Comparison of ENCODE assay signal across 14 cellular contexts in the genomic region with DNA sequence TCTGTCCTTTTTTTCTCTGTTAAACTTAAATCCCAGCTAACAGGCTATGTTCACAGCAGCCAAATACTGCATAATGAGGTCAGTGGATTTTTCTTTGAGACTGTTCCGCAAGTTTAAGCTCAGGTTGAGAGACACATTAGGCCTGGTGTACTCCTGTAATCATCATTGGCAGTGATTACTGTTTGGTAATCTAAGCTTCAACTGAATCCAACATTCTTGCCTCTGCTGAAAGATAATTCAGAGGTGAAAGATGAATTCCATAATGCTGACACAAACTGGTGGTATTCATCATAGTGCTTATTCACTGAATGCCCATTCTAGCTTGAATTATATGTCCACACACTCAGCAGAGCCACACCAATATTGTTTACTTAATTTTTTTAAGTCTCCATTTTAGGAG.
DNase-seq lines count a peak whose midpoint lies in the region; FAIRE-seq and TF ChIP-seq lines count a peak whose summit lies in the region.
"Had no signal": no experiment of that assay in that cellular context is flagged by ENCODE, and none has a peak within 500 bp of the region (broad histone marks: within the 10 kb centered on the region; RNA-seq: fewer than 3 reads in every experiment).

No MANE protein-coding gene starts in this region.

- peak; percentile 47 for FAIRE-seq in islet of Langerhans (lab: Jason Lieb, UNC)
- FAIRE-seq: small intestine had no signal

- intact Hi-C loops in mammary epithelial cell (cut with micrococcal nuclease) = loop anchor here (10.0 kb wide), 1 partner anchor 991 kb away; no protein-coding TSS in a partner anchor

- peak; percentile 50 for DNase-seq in A172 (ENCODE audit: low spot score)
- DNase-seq in mammary epithelial cell = peak; percentile 88
- no peak for DNase-seq in activated CD4-positive, CD25-positive, alpha-beta regulatory T cell (lab: John Stamatoyannopoulos, UW)
- DNase-seq in 8988T = no peak
- DNase-seq in Karpas-422 = no peak
- no peak for DNase-seq in CD8-positive, alpha-beta memory T cell
- DNase-seq: activated CD4-positive, alpha-beta T cell treated with anti-CD3 and anti-CD28 coated beads, Interleukin-2, amount 10 ng/mL, durations not matched to agents 7 days and 5 days; activated naive CD4-positive, alpha-beta T cell treated with anti-CD3 and anti-CD28 coated beads, Interleukin-2, amount 10 ng/mL, durations not matched to agents 7 days and 5 days; lower lobe of right lung; NCI-H187 treated with DMSO at 0.1 percent for 48 hours; SHP77 treated with DMSO at 0.1 percent for 48 hours; small intestine had no signal

- H3K27ac ChIP-seq in mammary epithelial cell (ENCODE audit: insufficient read depth, low read depth, low read length) (peak overlapping the region; percentile 67), Karpas-422 (ENCODE audit: low read length) (no peak overlapping the region)
- H3K27ac ChIP-seq in CD8-positive, alpha-beta memory T cell (ENCODE audit: low read depth, low read length) = no peak overlapping the region
- H3K27ac ChIP-seq: lower lobe of right lung had no signal

- H3K27me3 Mint-ChIP-seq in CD8-positive, alpha-beta memory T cell = no peaks in the 10 kb centered on the region
- H3K27me3 Mint-ChIP-seq: activated CD4-positive, alpha-beta T cell treated with anti-CD3 and anti-CD28 coated beads, Interleukin-2, amount 10 ng/mL, durations not matched to agents 7 days and 5 days; activated naive CD4-positive, alpha-beta T cell treated with anti-CD3 and anti-CD28 coated beads, Interleukin-2, amount 10 ng/mL, durations not matched to agents 7 days and 5 days had no signal

- no peaks in the 10 kb centered on the region for H3K9me2 ChIP-seq in Karpas-422 (replicated peaks; ENCODE audit: insufficient read depth, low read length)

- TF ChIP-seq RAD21 in Ishikawa (IDR thresholded peaks at IDR 0.05; ENCODE audit: low read depth) = no peak

- no peak for TF ChIP-seq CTCF in mammary epithelial cell (conservative IDR thresholded peaks at IDR 0.05 in 1 of 2, IDR thresholded peaks at IDR 0.05 in 1 of 2; ENCODE audit: extremely low read depth in 1 of 2, insufficient read depth in 1 of 2, low read depth in 1 of 2, low read length in 2 of 2)

- POLR2A ChIA-PET in CD8-positive, alpha-beta memory T cell (lab: Charles Lee) = no interaction called here

- no peaks in the 10 kb centered on the region for H3K36me3 Mint-ChIP-seq in CD8-positive, alpha-beta memory T cell
- H3K36me3 Mint-ChIP-seq: activated naive CD4-positive, alpha-beta T cell treated with anti-CD3 and anti-CD28 coated beads, Interleukin-2, amount 10 ng/mL, durations not matched to agents 7 days and 5 days had no signal

- H2AFZ ChIP-seq in mammary epithelial cell (ENCODE audit: low read depth, low read length) (no peak overlapping the region), Karpas-422 (ENCODE audit: low read length) (no peak overlapping the region)

- CTCF ChIA-PET in mammary epithelial cell (lab: Charles Lee; ENCODE audit: low non-redundant PET) = interaction anchor here (0.6 kb wide), 3 partner anchors 25 to 930 kb away, joined by 3 to 4 read pairs (median 4); no protein-coding TSS in a partner anchor
- CTCF ChIA-PET in CD8-positive, alpha-beta memory T cell (lab: Charles Lee) = no interaction called here

- H3K4me3 ChIP-seq in mammary epithelial cell (replicated peaks in 1 of 3; ENCODE audit: insufficient read depth in 1 of 3, low read depth in 2 of 3, low read length in 3 of 3) (no peak overlapping the region), Karpas-422 (ENCODE audit: low read length) (no peak overlapping the region)
- H3K4me3 ChIP-seq in CD8-positive, alpha-beta memory T cell (ENCODE audit: low read length) = no peak overlapping the region
- H3K4me3 ChIP-seq: lower lobe of right lung had no signal

- H3K4me1 ChIP-seq in mammary epithelial cell (ENCODE audit: insufficient read depth, low read length) = peaks cover 52% of the 10 kb centered on the region
- H3K4me1 ChIP-seq in Karpas-422 (ENCODE audit: low read length) = no peaks in the 10 kb centered on the region
- H3K4me1 ChIP-seq in CD8-positive, alpha-beta memory T cell (ENCODE audit: insufficient read depth, low read length) = no peaks in the 10 kb centered on the region

- H3K27ac Mint-ChIP-seq in CD8-positive, alpha-beta memory T cell = no peak overlapping the region
- H3K27ac Mint-ChIP-seq: activated CD4-positive, alpha-beta T cell treated with anti-CD3 and anti-CD28 coated beads, Interleukin-2, amount 10 ng/mL, durations not matched to agents 7 days and 5 days; activated naive CD4-positive, alpha-beta T cell treated with anti-CD3 and anti-CD28 coated beads, Interleukin-2, amount 10 ng/mL, durations not matched to agents 7 days and 5 days had no signal

- TF ChIP-seq EP300 in Ishikawa (IDR thresholded peaks at IDR 0.05; ENCODE audit: borderline replicate concordance) = no peak

- H3K4me2 ChIP-seq in mammary epithelial cell (ENCODE audit: insufficient read depth, low read depth, low read length) (peak overlapping the region; percentile 59), Karpas-422 (ENCODE audit: low read depth, low read length, poor library complexity, severe bottlenecking) (no peak overlapping the region)

- no TSS peak for BruUV-seq in mammary epithelial cell (replicated peaks; lab: Mats Ljungman, UMichigan)

- H3K4me3 Mint-ChIP-seq in CD8-positive, alpha-beta memory T cell = no peak overlapping the region
- H3K4me3 Mint-ChIP-seq: activated CD4-positive, alpha-beta T cell treated with anti-CD3 and anti-CD28 coated beads, Interleukin-2, amount 10 ng/mL, durations not matched to agents 7 days and 5 days; activated naive CD4-positive, alpha-beta T cell treated with anti-CD3 and anti-CD28 coated beads, Interleukin-2, amount 10 ng/mL, durations not matched to agents 7 days and 5 days had no signal

- H4K20me1 ChIP-seq in mammary epithelial cell (ENCODE audit: insufficient read depth, low read length) (no peaks in the 10 kb centered on the region), Karpas-422 (ENCODE audit: insufficient read depth, low read depth, low read length) (no peaks in the 10 kb centered on the region)

- WGBS in mammary epithelial cell (ENCODE audit: low coverage, missing lambda C conversion rate) = 12% methylated on average over 1 of the region's 1 CpG

- no peaks in the 10 kb centered on the region for H3K9me3 ChIP-seq in mammary epithelial cell (replicated peaks; ENCODE audit: insufficient read depth, low read length)
- no peaks in the 10 kb centered on the region for H3K9me3 ChIP-seq in Karpas-422 (ENCODE audit: low read length)
- H3K9me3 ChIP-seq in CD8-positive, alpha-beta memory T cell (ENCODE audit: low read length) = no peaks in the 10 kb centered on the region
- H3K9me3 ChIP-seq: lower lobe of right lung had no signal

- H3K36me3 ChIP-seq in mammary epithelial cell (ENCODE audit: insufficient read depth, low read length) = no peaks in the 10 kb centered on the region
- H3K36me3 ChIP-seq in Karpas-422 (ENCODE audit: insufficient read depth, low read length) = no peaks in the 10 kb centered on the region
- H3K36me3 ChIP-seq in CD8-positive, alpha-beta memory T cell (ENCODE audit: insufficient read depth, low read length) = no peaks in the 10 kb centered on the region
- H3K36me3 ChIP-seq: lower lobe of right lung had no signal

- no peaks in the 10 kb centered on the region for H3K4me1 Mint-ChIP-seq in CD8-positive, alpha-beta memory T cell
- H3K4me1 Mint-ChIP-seq: activated CD4-positive, alpha-beta T cell treated with anti-CD3 and anti-CD28 coated beads, Interleukin-2, amount 10 ng/mL, durations not matched to agents 7 days and 5 days; activated naive CD4-positive, alpha-beta T cell treated with anti-CD3 and anti-CD28 coated beads, Interleukin-2, amount 10 ng/mL, durations not matched to agents 7 days and 5 days had no signal

- dilution Hi-C loops in mammary epithelial cell (cut with HindIII; ENCODE audit: low sequenced_read_pairs) = loop anchor here (25.0 kb wide), 1 partner anchor 107 kb away; a partner anchor contains a TSS

- H3K27me3 ChIP-seq in mammary epithelial cell (ENCODE audit: insufficient read depth, low read length) (no peaks in the 10 kb centered on the region), Karpas-422 (ENCODE audit: low read length) (no peaks in the 10 kb centered on the region)
- no peaks in the 10 kb centered on the region for H3K27me3 ChIP-seq in CD8-positive, alpha-beta memory T cell (ENCODE audit: insufficient read depth, low read length, poor library complexity, severe bottlenecking)

- H3K9ac ChIP-seq in mammary epithelial cell (ENCODE audit: insufficient read depth, low read length) (peak overlapping the region; percentile 53), Karpas-422 (ENCODE audit: low read length) (no peak overlapping the region)

- in situ Hi-C loops in mammary epithelial cell (cut with MboI; ENCODE audit: low sequenced_read_pairs in 2 of 2) = loop anchor here in 1 of 2 donors (10.0 kb wide), 1 partner anchor 99 kb away; no protein-coding TSS in a partner anchor

- peaks cover 0 to 10% (median 2%) of the 10 kb centered on the region in 5 donors for H3K9me3 Mint-ChIP-seq in CD8-positive, alpha-beta memory T cell
- H3K9me3 Mint-ChIP-seq: activated CD4-positive, alpha-beta T cell treated with anti-CD3 and anti-CD28 coated beads, Interleukin-2, amount 10 ng/mL, durations not matched to agents 7 days and 5 days; activated naive CD4-positive, alpha-beta T cell treated with anti-CD3 and anti-CD28 coated beads, Interleukin-2, amount 10 ng/mL, durations not matched to agents 7 days and 5 days had no signal

- H3K79me2 ChIP-seq in mammary epithelial cell (ENCODE audit: insufficient read depth, low read length) = peaks cover 90% of the 10 kb centered on the region
- H3K79me2 ChIP-seq in Karpas-422 (ENCODE audit: low read length) = no peaks in the 10 kb centered on the region

TF ChIP-seq in Ishikawa, 13 proteins besides CTCF, POLR2A, EP300 and RAD21:
- TF ChIP-seq TEAD4 (IDR thresholded peaks at IDR 0.05) (peak; percentile 33; the same call in 1 of the 2 replicates), NFIC (IDR thresholded peaks at IDR 0.05) (no peak), CEBPB (IDR thresholded peaks at IDR 0.05) (no peak), CREB1 (IDR thresholded peaks at IDR 0.05; ENCODE audit: low read depth) (no peak)

Comparison
In these comparisons a context has a peak if more than half of its experiments do, and no peak if none do; other contexts are left out.
1. DNase-seq: peak in A172 (single experiment) and mammary epithelial cell (single experiment); none in activated CD4-positive, CD25-positive, alpha-beta regulatory T cell (0 of 4), 8988T (single experiment), Karpas-422 (single experiment) and CD8-positive, alpha-beta memory T cell (0 of 5).